Comparison of ENCODE assay signal across 14 cellular contexts in the genomic region with DNA sequence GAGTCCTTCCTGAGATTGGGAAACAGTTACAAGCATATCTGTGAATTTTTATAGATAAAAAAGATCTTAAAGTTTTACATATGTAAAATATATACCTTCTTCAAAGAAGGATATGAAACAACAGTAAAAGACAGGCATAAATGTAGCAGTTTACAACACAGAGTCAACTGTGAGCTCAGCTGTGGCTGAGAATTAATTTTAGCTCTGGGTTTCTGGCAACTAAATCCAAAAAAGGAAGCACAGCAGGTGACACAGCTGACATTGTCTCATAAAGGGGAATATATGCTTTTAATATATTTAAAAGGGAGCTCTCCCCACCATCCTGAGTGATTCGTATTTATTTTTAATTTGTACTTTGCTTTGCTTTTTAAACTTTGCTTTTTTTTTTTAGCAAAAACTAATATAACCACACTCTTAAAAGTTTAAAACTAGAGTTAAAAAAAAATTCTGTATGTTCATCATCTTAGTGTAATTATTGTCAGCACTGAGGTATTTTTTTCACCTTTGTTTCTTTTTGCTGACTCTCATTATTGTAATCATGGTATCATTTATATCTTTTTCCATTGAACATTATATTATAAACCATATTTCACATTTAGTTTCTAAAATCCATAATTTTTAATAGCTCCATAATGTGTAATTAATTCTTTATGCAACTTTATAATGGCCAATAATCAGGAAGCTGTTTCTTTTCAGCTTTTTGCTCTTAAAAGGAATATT. TPM values are rescaled to one million over a fixed set of nuclear protein-coding genes. Genes with fewer than 3 reads are reported as not detected.
DNase-seq lines count a peak whose midpoint lies in the region; ATAC-seq and TF ChIP-seq lines count a peak whose summit lies in the region.
"Had no signal": no experiment of that assay in that cellular context is flagged by ENCODE, and none has a peak within 500 bp of the region (broad histone marks: within the 10 kb centered on the region; RNA-seq: fewer than 3 reads in every experiment).

No MANE protein-coding gene starts in this region.

- H3K4me1 Mint-ChIP-seq in dendritic cell treated with granulocyte-macrophage colony-stimulating factor and Interleukin-4, amounts not matched to agents 40 ng/mL and 50 ng/mL, for 4 days (ENCODE audit: low read depth), result peaks cover 47% of the 10 kb centered on the region
- H3K4me1 Mint-ChIP-seq in stimulated activated naive B cell treated with anti-CD40 and anti-IgM and Interleukin-4, amounts not matched to agents 10 μg/mL and 1 μg/mL and 100 μg/mL, for 72 hours, result peaks cover 32 to 53% of the 10 kb centered on the region in 2 donors
- H3K4me1 Mint-ChIP-seq in progenitor cell of endocrine pancreas (ENCODE audit: low read depth), result peaks cover 5% of the 10 kb centered on the region
- H3K4me1 Mint-ChIP-seq: activated naive CD4-positive, alpha-beta T cell treated with anti-CD3 and anti-CD28 coated beads, Interleukin-2, amount 50 U/mL, for 24 hours had no signal

- H3K27ac Mint-ChIP-seq in dendritic cell treated with granulocyte-macrophage colony-stimulating factor and Interleukin-4, amounts not matched to agents 40 ng/mL and 50 ng/mL, for 4 days, result peak overlapping the region; percentile 17
- H3K27ac Mint-ChIP-seq in stimulated activated naive B cell treated with anti-CD40 and anti-IgM and Interleukin-4, amounts not matched to agents 10 μg/mL and 1 μg/mL and 100 μg/mL, for 72 hours, result no peak overlapping the region
- H3K27ac Mint-ChIP-seq in progenitor cell of endocrine pancreas, result no peak overlapping the region
- H3K27ac Mint-ChIP-seq: activated naive CD4-positive, alpha-beta T cell treated with anti-CD3 and anti-CD28 coated beads, Interleukin-2, amount 50 U/mL, for 24 hours had no signal

- intact Hi-C loops in dendritic cell treated with granulocyte-macrophage colony-stimulating factor and Interleukin-4, amounts not matched to agents 40 ng/mL and 50 ng/mL, for 4 days (cut with micrococcal nuclease), result no loop called here

- DNase-seq in NOMO-1 treated with DMSO at 0.1 percent for 48 hours (lab: John Stamatoyannopoulos, UW; ENCODE audit: unreplicated experiment), result peak; percentile 24
- no peak for DNase-seq in NOMO-1 treated with dmso at 0.1 percent for 144 hours (lab: John Stamatoyannopoulos, UW; ENCODE audit: unreplicated experiment)
- DNase-seq in stimulated activated naive B cell treated with anti-CD40 and anti-IgM and Interleukin-4, amounts not matched to agents 10 μg/mL and 1 μg/mL and 100 μg/mL, for 72 hours, result no peak
- no peak for DNase-seq in progenitor cell of endocrine pancreas (ENCODE audit: low spot score, unreplicated experiment)
- DNase-seq in SW 1271 (lab: John Stamatoyannopoulos, UW), result no peak
- DNase-seq: caudate nucleus, hypothalamus, small intestine, substantia nigra had no signal

- TF ChIP-seq CTCF in progenitor cell of endocrine pancreas (IDR thresholded peaks at IDR 0.05; ENCODE audit: unreplicated experiment), result no peak

- H3K36me3 Mint-ChIP-seq in dendritic cell treated with granulocyte-macrophage colony-stimulating factor and Interleukin-4, amounts not matched to agents 40 ng/mL and 50 ng/mL, for 4 days (ENCODE audit: low read depth), result peaks cover 89% of the 10 kb centered on the region
- H3K36me3 Mint-ChIP-seq in stimulated activated naive B cell treated with anti-CD40 and anti-IgM and Interleukin-4, amounts not matched to agents 10 μg/mL and 1 μg/mL and 100 μg/mL, for 72 hours, result peaks cover 25 to 37% of the 10 kb centered on the region in 2 donors
- peaks cover 6% of the 10 kb centered on the region for H3K36me3 Mint-ChIP-seq in progenitor cell of endocrine pancreas (ENCODE audit: insufficient read depth)

- no peak overlapping the region for H3K4me3 Mint-ChIP-seq in dendritic cell treated with granulocyte-macrophage colony-stimulating factor and Interleukin-4, amounts not matched to agents 40 ng/mL and 50 ng/mL, for 4 days
- no peak overlapping the region for H3K4me3 Mint-ChIP-seq in stimulated activated naive B cell treated with anti-CD40 and anti-IgM and Interleukin-4, amounts not matched to agents 10 μg/mL and 1 μg/mL and 100 μg/mL, for 72 hours
- no peak overlapping the region for H3K4me3 Mint-ChIP-seq in progenitor cell of endocrine pancreas (ENCODE audit: low read depth)
- H3K4me3 Mint-ChIP-seq: activated naive CD4-positive, alpha-beta T cell treated with anti-CD3 and anti-CD28 coated beads, Interleukin-2, amount 50 U/mL, for 24 hours; neural crest cell had no signal

- ATAC-seq in HG03460 (IDR thresholded peaks at IDR 0.05; ENCODE audit: unreplicated experiment) (peak; percentile 31), HG02938 (IDR thresholded peaks at IDR 0.05; ENCODE audit: unreplicated experiment) (no peak)
- ATAC-seq in stimulated activated naive B cell treated with anti-CD40 and anti-IgM and Interleukin-4, amounts not matched to agents 10 μg/mL and 1 μg/mL and 100 μg/mL, for 72 hours (replicated peaks), result peak; percentile 30 to 40

- no peaks in the 10 kb centered on the region for H3K9me3 Mint-ChIP-seq in dendritic cell treated with granulocyte-macrophage colony-stimulating factor and Interleukin-4, amounts not matched to agents 40 ng/mL and 50 ng/mL, for 4 days
- H3K9me3 Mint-ChIP-seq in stimulated activated naive B cell treated with anti-CD40 and anti-IgM and Interleukin-4, amounts not matched to agents 10 μg/mL and 1 μg/mL and 100 μg/mL, for 72 hours, result no peaks in the 10 kb centered on the region
- H3K9me3 Mint-ChIP-seq in progenitor cell of endocrine pancreas (ENCODE audit: low read depth), result peaks cover 3% of the 10 kb centered on the region

- no peaks in the 10 kb centered on the region for H3K27me3 Mint-ChIP-seq in dendritic cell treated with granulocyte-macrophage colony-stimulating factor and Interleukin-4, amounts not matched to agents 40 ng/mL and 50 ng/mL, for 4 days
- H3K27me3 Mint-ChIP-seq in stimulated activated naive B cell treated with anti-CD40 and anti-IgM and Interleukin-4, amounts not matched to agents 10 μg/mL and 1 μg/mL and 100 μg/mL, for 72 hours, result no peaks in the 10 kb centered on the region
- peaks cover 8% of the 10 kb centered on the region for H3K27me3 Mint-ChIP-seq in progenitor cell of endocrine pancreas

RNA-seq across cellular contexts. Expression of a gene that starts 6.7 kb away (rescaled TPM):
- 7.2 and 10.7 TPM in 2 replicates for total RNA-seq in progenitor cell of endocrine pancreas
